ENCODE assay signal across 8 cellular contexts in the genomic region with DNA sequence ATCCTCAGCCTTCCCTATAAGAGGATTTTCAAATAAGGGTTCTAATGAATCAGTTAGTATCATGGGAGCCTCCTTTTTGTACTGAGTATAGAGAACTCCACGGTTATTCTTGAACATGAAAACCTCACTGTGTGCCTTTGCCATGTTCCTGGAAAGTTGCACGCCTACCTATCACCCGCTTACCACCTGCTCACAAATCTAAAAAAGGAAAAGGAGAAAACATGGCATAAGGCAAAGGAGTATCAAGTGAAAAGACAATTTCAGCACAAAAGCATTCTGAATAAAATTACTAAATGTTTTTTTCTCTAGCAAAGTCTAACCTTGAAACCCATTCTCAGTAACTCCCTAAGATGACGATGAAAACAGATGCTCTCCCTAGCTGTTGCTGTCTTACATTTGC.
"Had no signal": no experiment of that assay in that cellular context is flagged by ENCODE, and none has a peak within 500 bp of the region (broad histone marks: within the 10 kb centered on the region; RNA-seq: fewer than 3 reads in every experiment).

No MANE protein-coding gene starts in this region.

- ATAC-seq: GM12878 had no signal

- DNase-seq: GDM1, GF-D8 had no signal

- FAIRE-seq: G401.6, GM12878, GM12891, GM12892, GM18507, GM19239 had no signal

- H3K4me3 ChIP-seq: GM12878 had no signal
